In the genomic region with DNA sequence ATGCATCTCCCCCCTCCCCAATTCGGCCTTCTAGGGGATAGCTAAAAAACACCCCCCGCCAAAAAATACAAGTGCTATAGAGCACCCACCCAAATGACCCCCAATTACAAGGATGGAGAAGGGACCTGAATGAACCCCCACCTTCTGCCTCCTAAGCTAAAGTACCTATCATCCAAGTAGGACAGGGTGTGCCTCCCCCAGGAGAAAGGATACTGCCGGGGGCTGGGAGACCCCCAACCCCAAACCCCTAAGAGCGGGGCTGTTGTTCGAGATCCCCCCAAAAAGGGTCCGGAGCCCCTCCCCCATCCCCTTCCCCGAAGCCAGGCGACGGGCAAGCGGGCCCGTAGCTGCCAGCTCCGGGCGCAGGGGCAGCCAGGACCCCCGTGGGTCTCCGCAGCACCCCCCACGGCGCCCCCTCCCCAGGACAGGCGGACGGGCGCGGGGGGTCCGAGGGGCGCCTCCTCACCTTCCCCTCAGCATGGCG, we compare ENCODE assay signal across 1 cellular context.
TF ChIP-seq lines count a peak whose summit lies in the region.

No MANE protein-coding gene starts in this region.

TF ChIP-seq in HepG2, 621 proteins besides CTCF, POLR2A, EP300 and RAD21 (continued from another document and continues in another):
- no peak for TF ChIP-seq RELA (CRISPR knock-in tag; IDR thresholded peaks at IDR 0.05)
- no peak for TF ChIP-seq SP2 (CRISPR knock-in tag; IDR thresholded peaks at IDR 0.05)
- TF ChIP-seq ZNF546 (CRISPR knock-in tag; conservative IDR thresholded peaks at IDR 0.05), result 0 out of 2 replicates have a peak, but pooled peaks have one; percentile 7
- no peak for TF ChIP-seq ZNF282 (IDR thresholded peaks at IDR 0.05; ENCODE audit: partially characterized antibody)
- TF ChIP-seq MAFF (IDR thresholded peaks at IDR 0.05; ENCODE audit: low read depth, low read length), result no peak
- TF ChIP-seq PRPF4 (IDR thresholded peaks at IDR 0.05; ENCODE audit: low read depth, low read length, poor library complexity, severe bottlenecking), result no peak
- TF ChIP-seq CHCHD3 (CRISPR knock-in tag; IDR thresholded peaks at IDR 0.05), result no peak
- no peak for TF ChIP-seq MEIS1 (CRISPR knock-in tag; IDR thresholded peaks at IDR 0.05; ENCODE audit: borderline replicate concordance)
- TF ChIP-seq RFXAP (CRISPR knock-in tag; IDR thresholded peaks at IDR 0.05; ENCODE audit: borderline replicate concordance), result no peak
- 0 out of 2 replicates have a peak, but pooled peaks have one; percentile 8 for TF ChIP-seq ZNF629 (CRISPR knock-in tag; conservative IDR thresholded peaks at IDR 0.05)
- TF ChIP-seq PREB (CRISPR knock-in tag; IDR thresholded peaks at IDR 0.05), result no peak
- no peak for TF ChIP-seq ZNF569 (CRISPR knock-in tag; IDR thresholded peaks at IDR 0.05; ENCODE audit: borderline replicate concordance)
- TF ChIP-seq ZNF136 (CRISPR knock-in tag; IDR thresholded peaks at IDR 0.05; ENCODE audit: low read depth), result no peak
- TF ChIP-seq ZFYVE20 (CRISPR knock-in tag; IDR thresholded peaks at IDR 0.05; ENCODE audit: borderline replicate concordance, low read depth), result no peak
- no peak for TF ChIP-seq NFKBIZ (CRISPR knock-in tag; IDR thresholded peaks at IDR 0.05)
- TF ChIP-seq, protein P1, sequence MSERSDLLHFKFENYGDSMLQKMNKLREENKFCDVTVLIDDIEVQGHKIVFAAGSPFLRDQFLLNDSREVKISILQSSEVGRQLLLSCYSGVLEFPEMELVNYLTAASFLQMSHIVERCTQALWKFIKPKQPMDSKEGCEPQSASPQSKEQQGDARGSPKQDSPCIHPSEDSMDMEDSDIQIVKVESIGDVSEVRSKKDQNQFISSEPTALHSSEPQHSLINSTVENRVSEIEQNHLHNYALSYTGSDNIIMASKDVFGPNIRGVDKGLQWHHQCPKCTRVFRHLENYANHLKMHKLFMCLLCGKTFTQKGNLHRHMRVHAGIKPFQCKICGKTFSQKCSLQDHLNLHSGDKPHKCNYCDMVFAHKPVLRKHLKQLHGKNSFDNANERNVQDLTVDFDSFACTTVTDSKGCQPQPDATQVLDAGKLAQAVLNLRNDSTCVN (CRISPR knock-in tag; IDR thresholded peaks at IDR 0.05; ENCODE audit: borderline replicate concordance), result no peak
- TF ChIP-seq, protein P2, sequence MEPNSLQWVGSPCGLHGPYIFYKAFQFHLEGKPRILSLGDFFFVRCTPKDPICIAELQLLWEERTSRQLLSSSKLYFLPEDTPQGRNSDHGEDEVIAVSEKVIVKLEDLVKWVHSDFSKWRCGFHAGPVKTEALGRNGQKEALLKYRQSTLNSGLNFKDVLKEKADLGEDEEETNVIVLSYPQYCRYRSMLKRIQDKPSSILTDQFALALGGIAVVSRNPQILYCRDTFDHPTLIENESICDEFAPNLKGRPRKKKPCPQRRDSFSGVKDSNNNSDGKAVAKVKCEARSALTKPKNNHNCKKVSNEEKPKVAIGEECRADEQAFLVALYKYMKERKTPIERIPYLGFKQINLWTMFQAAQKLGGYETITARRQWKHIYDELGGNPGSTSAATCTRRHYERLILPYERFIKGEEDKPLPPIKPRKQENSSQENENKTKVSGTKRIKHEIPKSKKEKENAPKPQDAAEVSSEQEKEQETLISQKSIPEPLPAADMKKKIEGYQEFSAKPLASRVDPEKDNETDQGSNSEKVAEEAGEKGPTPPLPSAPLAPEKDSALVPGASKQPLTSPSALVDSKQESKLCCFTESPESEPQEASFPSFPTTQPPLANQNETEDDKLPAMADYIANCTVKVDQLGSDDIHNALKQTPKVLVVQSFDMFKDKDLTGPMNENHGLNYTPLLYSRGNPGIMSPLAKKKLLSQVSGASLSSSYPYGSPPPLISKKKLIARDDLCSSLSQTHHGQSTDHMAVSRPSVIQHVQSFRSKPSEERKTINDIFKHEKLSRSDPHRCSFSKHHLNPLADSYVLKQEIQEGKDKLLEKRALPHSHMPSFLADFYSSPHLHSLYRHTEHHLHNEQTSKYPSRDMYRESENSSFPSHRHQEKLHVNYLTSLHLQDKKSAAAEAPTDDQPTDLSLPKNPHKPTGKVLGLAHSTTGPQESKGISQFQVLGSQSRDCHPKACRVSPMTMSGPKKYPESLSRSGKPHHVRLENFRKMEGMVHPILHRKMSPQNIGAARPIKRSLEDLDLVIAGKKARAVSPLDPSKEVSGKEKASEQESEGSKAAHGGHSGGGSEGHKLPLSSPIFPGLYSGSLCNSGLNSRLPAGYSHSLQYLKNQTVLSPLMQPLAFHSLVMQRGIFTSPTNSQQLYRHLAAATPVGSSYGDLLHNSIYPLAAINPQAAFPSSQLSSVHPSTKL (CRISPR knock-in tag; IDR thresholded peaks at IDR 0.05), result no peak
- TF ChIP-seq E2F5 (CRISPR knock-in tag; conservative IDR thresholded peaks at IDR 0.05), result no peak
- TF ChIP-seq GPN1 (CRISPR knock-in tag; IDR thresholded peaks at IDR 0.05; ENCODE audit: borderline replicate concordance), result no peak
- no peak for TF ChIP-seq RBFOX2 (IDR thresholded peaks at IDR 0.05; ENCODE audit: low read depth, low read length)
- TF ChIP-seq, protein P3, sequence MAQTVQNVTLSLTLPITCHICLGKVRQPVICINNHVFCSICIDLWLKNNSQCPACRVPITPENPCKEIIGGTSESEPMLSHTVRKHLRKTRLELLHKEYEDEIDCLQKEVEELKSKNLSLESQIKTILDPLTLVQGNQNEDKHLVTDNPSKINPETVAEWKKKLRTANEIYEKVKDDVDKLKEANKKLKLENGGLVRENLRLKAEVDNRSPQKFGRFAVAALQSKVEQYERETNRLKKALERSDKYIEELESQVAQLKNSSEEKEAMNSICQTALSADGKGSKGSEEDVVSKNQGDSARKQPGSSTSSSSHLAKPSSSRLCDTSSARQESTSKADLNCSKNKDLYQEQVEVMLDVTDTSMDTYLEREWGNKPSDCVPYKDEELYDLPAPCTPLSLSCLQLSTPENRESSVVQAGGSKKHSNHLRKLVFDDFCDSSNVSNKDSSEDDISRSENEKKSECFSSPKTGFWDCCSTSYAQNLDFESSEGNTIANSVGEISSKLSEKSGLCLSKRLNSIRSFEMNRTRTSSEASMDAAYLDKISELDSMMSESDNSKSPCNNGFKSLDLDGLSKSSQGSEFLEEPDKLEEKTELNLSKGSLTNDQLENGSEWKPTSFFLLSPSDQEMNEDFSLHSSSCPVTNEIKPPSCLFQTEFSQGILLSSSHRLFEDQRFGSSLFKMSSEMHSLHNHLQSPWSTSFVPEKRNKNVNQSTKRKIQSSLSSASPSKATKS (CRISPR knock-in tag; IDR thresholded peaks at IDR 0.05), result no peak
- TF ChIP-seq, protein P4, sequence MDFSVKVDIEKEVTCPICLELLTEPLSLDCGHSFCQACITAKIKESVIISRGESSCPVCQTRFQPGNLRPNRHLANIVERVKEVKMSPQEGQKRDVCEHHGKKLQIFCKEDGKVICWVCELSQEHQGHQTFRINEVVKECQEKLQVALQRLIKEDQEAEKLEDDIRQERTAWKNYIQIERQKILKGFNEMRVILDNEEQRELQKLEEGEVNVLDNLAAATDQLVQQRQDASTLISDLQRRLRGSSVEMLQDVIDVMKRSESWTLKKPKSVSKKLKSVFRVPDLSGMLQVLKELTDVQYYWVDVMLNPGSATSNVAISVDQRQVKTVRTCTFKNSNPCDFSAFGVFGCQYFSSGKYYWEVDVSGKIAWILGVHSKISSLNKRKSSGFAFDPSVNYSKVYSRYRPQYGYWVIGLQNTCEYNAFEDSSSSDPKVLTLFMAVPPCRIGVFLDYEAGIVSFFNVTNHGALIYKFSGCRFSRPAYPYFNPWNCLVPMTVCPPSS (IDR thresholded peaks at IDR 0.05), result no peak
- no peak for TF ChIP-seq ZNF143 (CRISPR knock-in tag; IDR thresholded peaks at IDR 0.05)
- peak; percentile 29 for TF ChIP-seq HDAC1 (CRISPR knock-in tag; IDR thresholded peaks at IDR 0.05)
- TF ChIP-seq ZBTB1 (CRISPR knock-in tag; IDR thresholded peaks at IDR 0.05; ENCODE audit: borderline replicate concordance), result no peak
- TF ChIP-seq ZNF75D (CRISPR knock-in tag; IDR thresholded peaks at IDR 0.05; ENCODE audit: borderline replicate concordance), result 0 out of 2 replicates have a peak, but pooled peaks have one; percentile 36
- TF ChIP-seq ZBTB7A (CRISPR knock-in tag; IDR thresholded peaks at IDR 0.05), result peak; percentile 84; the same call in 1 of the 2 replicates
- TF ChIP-seq ZNF207 (IDR thresholded peaks at IDR 0.05; ENCODE audit: borderline replicate concordance), result no peak
- TF ChIP-seq IRX3 (CRISPR knock-in tag; IDR thresholded peaks at IDR 0.05; ENCODE audit: borderline replicate concordance, low read depth), result no peak
- no peak for TF ChIP-seq PHB2 (IDR thresholded peaks at IDR 0.05; ENCODE audit: partially characterized antibody)
- TF ChIP-seq ZNF777 (CRISPR knock-in tag; IDR thresholded peaks at IDR 0.05), result no peak
- no peak for TF ChIP-seq ZNF816 (CRISPR knock-in tag; IDR thresholded peaks at IDR 0.05; ENCODE audit: borderline replicate concordance)
- TF ChIP-seq ZNF331 (CRISPR knock-in tag; IDR thresholded peaks at IDR 0.05), result no peak
- 0 out of 2 replicates have a peak, but pooled peaks have one; percentile 5 for TF ChIP-seq CCDC6 (CRISPR knock-in tag; IDR thresholded peaks at IDR 0.05)
- no peak for TF ChIP-seq TERF1 (CRISPR knock-in tag; IDR thresholded peaks at IDR 0.05)
- no peak for TF ChIP-seq ZNF44 (CRISPR knock-in tag; IDR thresholded peaks at IDR 0.05)
- no peak for TF ChIP-seq ZNF335 (CRISPR knock-in tag; IDR thresholded peaks at IDR 0.05)
- TF ChIP-seq TAF15 (IDR thresholded peaks at IDR 0.05; ENCODE audit: low read depth, low read length, poor library complexity, severe bottlenecking), result peak; percentile 89
- TF ChIP-seq ZNF644 (CRISPR knock-in tag; IDR thresholded peaks at IDR 0.05; ENCODE audit: low read depth), result no peak
- no peak for TF ChIP-seq ZNF382 (CRISPR knock-in tag; IDR thresholded peaks at IDR 0.05; ENCODE audit: borderline replicate concordance)
- TF ChIP-seq MAZ (IDR thresholded peaks at IDR 0.05; ENCODE audit: borderline replicate concordance, low read depth, low read length), result no peak
- no peak for TF ChIP-seq MAZ (CRISPR knock-in tag; IDR thresholded peaks at IDR 0.05; ENCODE audit: low read depth)
- TF ChIP-seq ZNF788 (CRISPR knock-in tag; IDR thresholded peaks at IDR 0.05; ENCODE audit: borderline replicate concordance), result no peak
- no peak for TF ChIP-seq ZNF253 (CRISPR knock-in tag; IDR thresholded peaks at IDR 0.05; ENCODE audit: borderline replicate concordance)
- no peak for TF ChIP-seq MTF1 (CRISPR knock-in tag; IDR thresholded peaks at IDR 0.05)
- no peak for TF ChIP-seq ZNF383 (CRISPR knock-in tag; IDR thresholded peaks at IDR 0.05; ENCODE audit: borderline replicate concordance)
- TF ChIP-seq MAFG (CRISPR knock-in tag; IDR thresholded peaks at IDR 0.05), result no peak
- TF ChIP-seq ZSCAN22 (CRISPR knock-in tag; IDR thresholded peaks at IDR 0.05), result no peak
- TF ChIP-seq NR2C2 (CRISPR knock-in tag; IDR thresholded peaks at IDR 0.05; ENCODE audit: borderline replicate concordance), result no peak
- TF ChIP-seq GABPB1 (CRISPR knock-in tag; IDR thresholded peaks at IDR 0.05), result no peak
- no peak for TF ChIP-seq MXI1 (IDR thresholded peaks at IDR 0.05; ENCODE audit: borderline replicate concordance, low read depth, low read length)
- no peak for TF ChIP-seq RCOR2 (CRISPR knock-in tag; IDR thresholded peaks at IDR 0.05)
- no peak for TF ChIP-seq ZNF83 (CRISPR knock-in tag; IDR thresholded peaks at IDR 0.05; ENCODE audit: borderline replicate concordance)
- no peak for TF ChIP-seq ZNF570 (CRISPR knock-in tag; IDR thresholded peaks at IDR 0.05; ENCODE audit: borderline replicate concordance)
- no peak for TF ChIP-seq ZNF234 (CRISPR knock-in tag; conservative IDR thresholded peaks at IDR 0.05)
- TF ChIP-seq HNRNPLL (IDR thresholded peaks at IDR 0.05; ENCODE audit: low read depth, low read length, poor library complexity, severe bottlenecking), result no peak
- peak; percentile 2; the same call in 1 of the 2 replicates for TF ChIP-seq ZC3H13 (CRISPR knock-in tag; IDR thresholded peaks at IDR 0.05)
- TF ChIP-seq ZNF670 (CRISPR knock-in tag; IDR thresholded peaks at IDR 0.05; ENCODE audit: borderline replicate concordance), result no peak
